ENCODE assay signal across 16 cellular contexts in genomic region chr2:80002112-80002511, GRCh38.
"Had no signal": no experiment of that assay in that cellular context is flagged by ENCODE, and none has a peak within 500 bp of the region (broad histone marks: within the 10 kb centered on the region; RNA-seq: fewer than 3 reads in every experiment).

No MANE protein-coding gene starts in this region.

- H3K27ac Mint-ChIP-seq: dendritic cell treated with granulocyte-macrophage colony-stimulating factor and Interleukin-4, amounts not matched to agents 40 ng/mL and 50 ng/mL, for 4 days; natural killer cell treated with Interleukin-12 subunit alpha and Interleukin-12 subunit beta and Interleukin-15 and Interleukin-18, amount 100 ng/mL, for 72 hours had no signal

- H3K9ac ChIP-seq: parathyroid adenoma had no signal

- ATAC-seq: foreskin keratinocyte; left lobe of liver; natural killer cell treated with Interleukin-12 subunit alpha and Interleukin-12 subunit beta and Interleukin-15 and Interleukin-18, amount 100 ng/mL, for 72 hours; psoas muscle; right lobe of liver had no signal

- H3K36me3 Mint-ChIP-seq: natural killer cell treated with Interleukin-12 subunit alpha and Interleukin-12 subunit beta and Interleukin-15 and Interleukin-18, amount 100 ng/mL, for 72 hours had no signal

- H3K79me2 ChIP-seq: parathyroid adenoma had no signal

- H3K27ac ChIP-seq: esophagus squamous epithelium, foreskin keratinocyte, parathyroid adenoma, psoas muscle, right lobe of liver, stomach, thoracic aorta, transverse colon had no signal

- H3K4me1 ChIP-seq: esophagus squamous epithelium, foreskin keratinocyte, parathyroid adenoma, psoas muscle, right lobe of liver, stomach, transverse colon had no signal

- H2AFZ ChIP-seq: parathyroid adenoma had no signal

- H3K9me3 Mint-ChIP-seq: dendritic cell treated with granulocyte-macrophage colony-stimulating factor and Interleukin-4, amounts not matched to agents 40 ng/mL and 50 ng/mL, for 4 days had no signal

- H3K27me3 ChIP-seq: esophagus squamous epithelium, foreskin keratinocyte, right lobe of liver, stomach, transverse colon had no signal

- DNase-seq: esophagus squamous epithelium; foreskin keratinocyte; hippocampal formation; mammary epithelial cell; occipital lobe; psoas muscle; right lobe of liver; stimulated activated naive CD4-positive, alpha-beta T cell; stomach; substantia nigra; transverse colon had no signal

- H3K4me3 ChIP-seq: esophagus squamous epithelium, psoas muscle, right lobe of liver, stomach, thoracic aorta, transverse colon had no signal

- H3K9me3 ChIP-seq: esophagus squamous epithelium, psoas muscle, right lobe of liver, stomach, thoracic aorta, transverse colon had no signal

- H3K4me3 Mint-ChIP-seq: dendritic cell treated with granulocyte-macrophage colony-stimulating factor and Interleukin-4, amounts not matched to agents 40 ng/mL and 50 ng/mL, for 4 days; natural killer cell treated with Interleukin-12 subunit alpha and Interleukin-12 subunit beta and Interleukin-15 and Interleukin-18, amount 100 ng/mL, for 72 hours had no signal

- H3K36me3 ChIP-seq: esophagus squamous epithelium, right lobe of liver, stomach, thoracic aorta, transverse colon had no signal

- H3K27me3 Mint-ChIP-seq: natural killer cell treated with Interleukin-12 subunit alpha and Interleukin-12 subunit beta and Interleukin-15 and Interleukin-18, amount 100 ng/mL, for 72 hours had no signal
